In the genomic region with DNA sequence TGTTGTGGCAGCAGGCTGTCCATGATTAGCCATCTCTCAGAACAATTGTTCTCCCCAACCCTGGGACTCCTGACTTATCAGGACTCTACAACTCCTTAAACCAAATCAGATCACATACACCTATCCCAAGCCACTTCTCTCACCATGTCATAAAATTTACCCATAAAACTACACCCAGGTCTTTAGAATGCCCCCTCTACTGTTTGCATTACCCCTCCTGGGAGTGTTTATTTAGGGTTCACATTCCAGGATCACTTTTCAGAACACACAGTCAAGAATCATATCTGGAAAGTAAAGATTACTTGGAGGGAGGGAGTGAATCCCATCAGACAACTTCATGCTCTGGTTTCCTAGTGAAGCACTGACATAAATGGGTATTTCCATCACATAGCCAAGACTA, we compare ENCODE assay signal across 22 cellular contexts. TPM values are rescaled to one million over a fixed set of nuclear protein-coding genes. Genes with fewer than 3 reads are reported as not detected.
DNase-seq lines count a peak whose midpoint lies in the region; ATAC-seq and TF ChIP-seq lines count a peak whose summit lies in the region.
"Had no signal": no experiment of that assay in that cellular context is flagged by ENCODE, and none has a peak within 500 bp of the region (broad histone marks: within the 10 kb centered on the region; RNA-seq: fewer than 3 reads in every experiment).

No MANE protein-coding gene starts in this region.

- POLR2A ChIA-PET in Caco-2 (lab: Charles Lee): no interaction called here
- POLR2A ChIA-PET in HEK293T (lab: Yijun Ruan, JAX): no interaction called here
- POLR2A ChIA-PET in A673 (lab: Charles Lee; ENCODE audit: low non-redundant PET): no interaction called here

- H3K79me2 ChIP-seq in hepatocyte (no peaks in the 10 kb centered on the region), mesendoderm (ENCODE audit: control insufficient read depth, insufficient read depth, low read length) (no peaks in the 10 kb centered on the region)

- H3K9me2 ChIP-seq in hepatocyte (replicated peaks; ENCODE audit: insufficient read depth): no peaks in the 10 kb centered on the region

- no peaks in the 10 kb centered on the region for H3K79me1 ChIP-seq in mesendoderm (ENCODE audit: low read length)

- no peak overlapping the region for H3K56ac ChIP-seq in mesendoderm (ENCODE audit: low read length)

- H2AFZ ChIP-seq in hepatocyte: no peak overlapping the region

- H4K5ac ChIP-seq in mesendoderm (ENCODE audit: low read length): no peak overlapping the region

- no peak overlapping the region for H3K4ac ChIP-seq in mesendoderm (ENCODE audit: low read depth, low read length)

- BruUV-seq in Caco-2 (replicated peaks; lab: Mats Ljungman, UMichigan): no TSS peak
- BruUV-seq in A673 (replicated peaks; lab: Mats Ljungman, UMichigan): no TSS peak

- H3K9ac ChIP-seq in mesendoderm (ENCODE audit: low read length): no peak overlapping the region
- H3K9ac ChIP-seq: BLaER1 had no signal

- peaks cover 3% of the 10 kb centered on the region for H3K27me3 Mint-ChIP-seq in Caco-2 (ENCODE audit: insufficient read depth, unreplicated experiment)

- no peak overlapping the region for H3K23ac ChIP-seq in mesendoderm (ENCODE audit: low read length)

- H3K4me2 ChIP-seq in hepatocyte (no peak overlapping the region), mesendoderm (ENCODE audit: low read length) (no peak overlapping the region)
- H3K4me2 ChIP-seq: A549, BLaER1 had no signal

- H3K36me3 Mint-ChIP-seq in Caco-2 (ENCODE audit: insufficient read depth, unreplicated experiment): no peaks in the 10 kb centered on the region
- H3K36me3 Mint-ChIP-seq: CD4-positive, CD25-positive, alpha-beta regulatory T cell; CD8-positive, alpha-beta T cell had no signal

- H4K8ac ChIP-seq in mesendoderm (ENCODE audit: low read depth, low read length): no peak overlapping the region

- no peak overlapping the region for H2AK5ac ChIP-seq in mesendoderm (ENCODE audit: low read length)

- H3K18ac ChIP-seq in mesendoderm (ENCODE audit: low read length): no peak overlapping the region

- H3K27ac ChIP-seq in hepatocyte (peak overlapping the region; percentile 20), mesendoderm (ENCODE audit: low read depth, low read length) (no peak overlapping the region), heart right ventricle (no peak overlapping the region), A673 (ENCODE audit: low read depth, low read length, poor library complexity, severe bottlenecking) (no peak overlapping the region)
- H3K27ac ChIP-seq: A549, BLaER1, C4-2B had no signal

- H3K27me3 ChIP-seq in Caco-2 (replicated peaks; ENCODE audit: control insufficient read depth, insufficient read depth, low read length) (no peaks in the 10 kb centered on the region), hepatocyte (no peaks in the 10 kb centered on the region), mesendoderm (ENCODE audit: insufficient read depth, low read length, poor library complexity) (no peaks in the 10 kb centered on the region), heart right ventricle (peaks cover 0 to 11% (median 4%) of the 10 kb centered on the region in 7 donors), BE2C (no peaks in the 10 kb centered on the region), A673 (replicated peaks; ENCODE audit: insufficient read depth, low read depth, low read length, poor library complexity) (peaks cover 25% of the 10 kb centered on the region)
- H3K27me3 ChIP-seq: BLaER1 had no signal

- intact Hi-C loops in Caco-2 (cut with micrococcal nuclease; ENCODE audit: unreplicated experiment): loop anchor here (2.0 kb wide), 1 partner anchor 17 kb away; no protein-coding TSS in a partner anchor
- intact Hi-C loops in heart right ventricle (cut with DNase I): no loop called here
- intact Hi-C loops in A673 (cut with micrococcal nuclease; ENCODE audit: unreplicated experiment): no loop called here

- no peaks in the 10 kb centered on the region for H3K9me3 ChIP-seq in Caco-2
- no peaks in the 10 kb centered on the region for H3K9me3 ChIP-seq in hepatocyte (ENCODE audit: low read depth)
- H3K9me3 ChIP-seq in heart right ventricle: peaks cover 0 to 3% (median 0%) of the 10 kb centered on the region in 11 donors
- no peaks in the 10 kb centered on the region for H3K9me3 ChIP-seq in BE2C
- no peaks in the 10 kb centered on the region for H3K9me3 ChIP-seq in A673 (ENCODE audit: low read depth, low read length, poor library complexity, severe bottlenecking)
- H3K9me3 ChIP-seq: A549, BLaER1 had no signal

- no peak for ATAC-seq in heart right ventricle
- ATAC-seq: A549; CD8-positive, alpha-beta T cell; GM12878 had no signal

- DNase-seq in Caco-2 (no peak), HEK293T (ENCODE audit: extremely low spot score) (no peak), hepatocyte (ENCODE audit: low spot score) (no peak), mesendoderm (peak; percentile 4), heart right ventricle (no peak), BE2C (no peak), NCI-H748 (lab: John Stamatoyannopoulos, UW; ENCODE audit: unreplicated experiment) (no peak), A673 (ENCODE audit: low spot score) (no peak)
- DNase-seq: 8988T; CD4-positive, CD25-positive, alpha-beta regulatory T cell; CD8-positive, alpha-beta T cell; DMS 273 treated with DMSO at 0.1 percent for 48 hours; DMS79; EL; GDM1; H7; HCEC 1CT; HFFc6 had no signal

- CTCF ChIA-PET in Caco-2 (lab: Charles Lee): no interaction called here
- CTCF ChIA-PET in HEK293T (lab: Yijun Ruan, JAX): no interaction called here
- CTCF ChIA-PET in A673 (lab: Charles Lee): no interaction called here

- no peak overlapping the region for H2BK15ac ChIP-seq in mesendoderm (replicated peaks; ENCODE audit: low read depth)

- H3K4me1 ChIP-seq in Caco-2: peaks cover 24% of the 10 kb centered on the region
- H3K4me1 ChIP-seq in hepatocyte (ENCODE audit: insufficient read depth): peaks cover 13% of the 10 kb centered on the region
- no peaks in the 10 kb centered on the region for H3K4me1 ChIP-seq in mesendoderm (ENCODE audit: control insufficient read depth, low read depth, low read length)
- H3K4me1 ChIP-seq in heart right ventricle: no peaks in the 10 kb centered on the region
- no peaks in the 10 kb centered on the region for H3K4me1 ChIP-seq in BE2C
- H3K4me1 ChIP-seq in A673 (ENCODE audit: insufficient read depth, low read length, poor library complexity, severe bottlenecking): no peaks in the 10 kb centered on the region
- H3K4me1 ChIP-seq: A549, BLaER1 had no signal

- H3K4me3 Mint-ChIP-seq in Caco-2 (ENCODE audit: unreplicated experiment): peak overlapping the region; percentile 29
- H3K4me3 Mint-ChIP-seq: CD4-positive, CD25-positive, alpha-beta regulatory T cell; CD8-positive, alpha-beta T cell; HFFc6 had no signal

- H2BK5ac ChIP-seq in mesendoderm (ENCODE audit: low read length): no peak overlapping the region

- no peaks in the 10 kb centered on the region for H3K9me3 Mint-ChIP-seq in Caco-2 (ENCODE audit: unreplicated experiment)
- H3K9me3 Mint-ChIP-seq: CD8-positive, alpha-beta T cell; HFFc6 had no signal

- TF ChIP-seq CTCF in Caco-2 (IDR thresholded peaks at IDR 0.05; ENCODE audit: insufficient read depth in 1 of 2, low read depth in 1 of 2, low read length in 1 of 2, severe bottlenecking in 1 of 2, unreplicated experiment in 1 of 2): no peak
- TF ChIP-seq CTCF in hepatocyte (IDR thresholded peaks at IDR 0.05; ENCODE audit: poor library complexity): no peak
- no peak for TF ChIP-seq CTCF in heart right ventricle (IDR thresholded peaks at IDR 0.05)
- no peak for TF ChIP-seq CTCF in BE2C (IDR thresholded peaks at IDR 0.05; ENCODE audit: low read depth, low read length)
- no peak for TF ChIP-seq CTCF in A673 (conservative IDR thresholded peaks at IDR 0.05; ENCODE audit: low read depth, low read length)

- H3K27ac Mint-ChIP-seq in Caco-2 (ENCODE audit: unreplicated experiment): no peak overlapping the region
- H3K27ac Mint-ChIP-seq: CD8-positive, alpha-beta T cell; HFFc6 had no signal

- H2BK120ac ChIP-seq in mesendoderm (ENCODE audit: low read depth, low read length): no peak overlapping the region

- no peaks in the 10 kb centered on the region for H4K20me1 ChIP-seq in hepatocyte (ENCODE audit: insufficient read depth, poor library complexity, severe bottlenecking)
- H4K20me1 ChIP-seq: BLaER1 had no signal

- H3K36me3 ChIP-seq in Caco-2 (ENCODE audit: control insufficient read depth, insufficient read depth, low read length): no peaks in the 10 kb centered on the region
- no peaks in the 10 kb centered on the region for H3K36me3 ChIP-seq in hepatocyte (replicated peaks; ENCODE audit: insufficient read depth, low read depth)
- no peaks in the 10 kb centered on the region for H3K36me3 ChIP-seq in mesendoderm (ENCODE audit: control insufficient read depth, insufficient read depth, low read length)
- no peaks in the 10 kb centered on the region for H3K36me3 ChIP-seq in heart right ventricle
- no peaks in the 10 kb centered on the region for H3K36me3 ChIP-seq in BE2C
- H3K36me3 ChIP-seq in A673 (ENCODE audit: insufficient read depth, low read length, poor library complexity, severe bottlenecking): no peaks in the 10 kb centered on the region
- H3K36me3 ChIP-seq: BLaER1 had no signal

- H3K4me1 Mint-ChIP-seq in Caco-2 (ENCODE audit: low read depth, unreplicated experiment): peaks cover 27% of the 10 kb centered on the region
- H3K4me1 Mint-ChIP-seq: CD4-positive, CD25-positive, alpha-beta regulatory T cell had no signal

- H3K4me3 ChIP-seq in Caco-2 (ENCODE audit: low read depth, low read length) (no peak overlapping the region), hepatocyte (no peak overlapping the region), mesendoderm (ENCODE audit: low read length) (no peak overlapping the region), heart right ventricle (no peak overlapping the region), BE2C (ENCODE audit: low read depth, low read length) (no peak overlapping the region), A673 (ENCODE audit: low read depth, low read length, poor library complexity, severe bottlenecking) (no peak overlapping the region)
- H3K4me3 ChIP-seq: A549, BLaER1, GM12878 had no signal

TF ChIP-seq in HEK293T, 16 proteins besides CTCF, POLR2A, EP300 and RAD21:
- TF ChIP-seq FOXA1 (IDR thresholded peaks at IDR 0.05): 0 out of 2 replicates have a peak, but pooled peaks have one; percentile 25
- no peak for TF ChIP-seq ARNT (IDR thresholded peaks at IDR 0.05)

RNA-seq across cellular contexts. Expression of a gene that starts 7.1 kb away (rescaled TPM):
- total RNA-seq in Caco-2 (2022): 4.6 and 7.3 TPM in 2 replicates
- total RNA-seq in hepatocyte: 7.9 and 9.7 TPM in 2 replicates
- 3.5 and 3.8 TPM in 2 replicates for polyA plus RNA-seq in hepatocyte
- 3.5 TPM for polyA plus RNA-seq in mesendoderm (2013, experiment 1 of 2)
- polyA plus RNA-seq in mesendoderm (2013, experiment 2 of 2): 3.7 TPM
- 1 to 10 TPM; 1.1 to 5.3 (median 2.0) TPM for total RNA-seq in heart right ventricle
- under 1 TPM; 0.15 to 0.39 TPM for polyA plus RNA-seq in heart right ventricle
- polyA plus RNA-seq in BE2C (2012; ENCODE audit: insufficient read depth, insufficient read length, low read depth): 0.54 TPM
- 5.5 and 6.4 TPM in 2 replicates for total RNA-seq in A673 (2021)
